10 cellular contexts compared by ENCODE assay signal in the genomic region with DNA sequence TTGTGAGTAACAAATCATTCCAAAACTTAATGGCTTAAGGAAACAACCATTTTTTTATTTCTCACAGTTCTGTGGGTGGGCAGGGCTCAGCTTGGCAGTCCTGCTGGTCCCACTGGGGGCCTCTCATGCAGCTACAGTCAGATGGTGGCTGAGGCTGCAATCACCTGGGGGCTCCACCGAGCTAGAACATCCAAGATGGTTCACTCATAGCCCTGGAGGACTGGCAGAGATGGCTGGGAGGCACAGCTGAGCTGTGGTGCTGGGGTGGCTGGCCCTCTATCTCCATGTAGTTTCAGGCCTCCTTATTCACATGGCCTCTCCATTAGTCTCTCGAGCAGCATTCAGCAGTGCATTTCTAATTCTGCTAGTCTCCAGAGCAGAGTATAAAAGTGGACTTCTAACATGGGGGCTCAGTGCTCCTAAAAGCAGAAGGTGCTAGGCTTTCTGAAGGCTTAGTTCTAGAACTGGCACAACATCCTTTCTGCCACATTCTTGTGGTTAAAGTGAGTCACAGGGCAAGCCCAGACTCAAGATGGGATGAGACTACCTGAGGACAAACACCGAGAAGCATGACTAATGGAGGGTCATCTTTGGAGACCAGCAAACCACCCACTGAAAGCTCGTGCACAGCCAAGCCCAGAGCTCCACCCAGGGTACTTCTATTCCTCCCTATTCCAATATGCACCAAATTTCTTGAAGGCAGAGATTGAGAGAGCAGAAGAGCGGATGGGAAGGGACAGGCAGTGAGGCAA. TPM values are rescaled to one million over a fixed set of nuclear protein-coding genes. Genes with fewer than 3 reads are reported as not detected.
DNase-seq lines count a peak whose midpoint lies in the region; ATAC-seq, FAIRE-seq and TF ChIP-seq lines count a peak whose summit lies in the region.
"Had no signal": no experiment of that assay in that cellular context is flagged by ENCODE, and none has a peak within 500 bp of the region (broad histone marks: within the 10 kb centered on the region; RNA-seq: fewer than 3 reads in every experiment).

No MANE protein-coding gene starts in this region.

- H4K20me1 ChIP-seq in DND-41 (ENCODE audit: insufficient read depth, low read length) (no peaks in the 10 kb centered on the region; the same call in 1 of the 2 replicates), HCT116 (ENCODE audit: insufficient read depth) (no peaks in the 10 kb centered on the region)

- intact Hi-C loops in HCT116 (cut with micrococcal nuclease), result no loop called here

- H3K27ac ChIP-seq in DND-41 (ENCODE audit: low read length) (no peak overlapping the region), HCT116 (ENCODE audit: low read depth, low read length) (peak overlapping the region; percentile 65)

- in situ Hi-C loops in HAP-1 (cut with MboI; ENCODE audit: low sequenced_read_pairs), result no loop called here

- H3K79me2 ChIP-seq in DND-41 (ENCODE audit: insufficient read depth, low read length) (no peaks in the 10 kb centered on the region), HCT116 (ENCODE audit: insufficient read depth, low read length) (no peaks in the 10 kb centered on the region)

- ATAC-seq in DND-41 (ENCODE audit: insufficient read depth, low read depth) (peak; percentile 35; the same call in 1 of the 3 replicates), HCT116 (peak; percentile 82)
- ATAC-seq: stimulated activated memory B cell treated with anti-CD40 and anti-IgM and Interleukin-4, amounts not matched to agents 10 μg/mL and 1 μg/mL and 100 μg/mL, for 72 hours had no signal

- RAD21 ChIA-PET in HCT116 (lab: Charles Lee; ENCODE audit: low non-redundant PET in 1 of 2, low total read pairs in 2 of 2, uncharacterized antibody in 2 of 2, unreplicated experiment in 2 of 2), result no interaction called here

- no peaks in the 10 kb centered on the region for H3K9me2 ChIP-seq in HCT116 (ENCODE audit: insufficient read depth)

- H3K4me2 ChIP-seq in DND-41 (ENCODE audit: insufficient read depth, low read length) (no peak overlapping the region), HCT116 (ENCODE audit: low read length) (peak overlapping the region; percentile 80)

- TF ChIP-seq POLR2A in HCT116 (IDR thresholded peaks at IDR 0.05; ENCODE audit: borderline replicate concordance, extremely low read depth, insufficient read depth, insufficient read length), result no peak

- H3K9me3 ChIP-seq in DND-41 (ENCODE audit: insufficient read depth, low read length, severe bottlenecking), result no peaks in the 10 kb centered on the region
- no peaks in the 10 kb centered on the region for H3K9me3 ChIP-seq in HCT116 (ENCODE audit: control insufficient read depth in 1 of 2, insufficient read depth in 1 of 2, low read depth in 1 of 2, low read length in 2 of 2)
- H3K9me3 ChIP-seq in HAP-1, result no peaks in the 10 kb centered on the region

- no peak overlapping the region for H3K4me3 ChIP-seq in DND-41 (ENCODE audit: low read depth in 1 of 2, low read length in 2 of 2)
- peak overlapping the region in 1 of 2 experiments; percentile 52; a peak in 2 of 4 replicates for H3K4me3 ChIP-seq in HCT116 (replicated peaks in 1 of 2; ENCODE audit: low read depth in 1 of 2, low read length in 2 of 2)
- no peak overlapping the region for H3K4me3 ChIP-seq in kidney epithelial cell (ENCODE audit: low read depth, low read length)
- H3K4me3 ChIP-seq in HAP-1, result no peak overlapping the region

- peaks cover 3% of the 10 kb centered on the region for H3K27me3 ChIP-seq in DND-41 (ENCODE audit: insufficient read depth, low read length, poor library complexity)
- no peaks in the 10 kb centered on the region for H3K27me3 ChIP-seq in HCT116 (ENCODE audit: insufficient read depth, low read length)
- H3K27me3 ChIP-seq in kidney epithelial cell (ENCODE audit: control insufficient read depth, insufficient read depth, low read length), result no peaks in the 10 kb centered on the region
- no peaks in the 10 kb centered on the region for H3K27me3 ChIP-seq in HAP-1 (ENCODE audit: low read depth)

- POLR2A ChIA-PET in HCT116 (lab: Charles Lee), result interaction anchor here (1.3 kb wide), 1 partner anchor 9 kb away, joined by 3 read pairs; no protein-coding TSS in a partner anchor

- FAIRE-seq in D721Med (lab: Jason Lieb, UNC), result no peak

- no peak for TF ChIP-seq CTCF in DND-41 (IDR thresholded peaks at IDR 0.05; ENCODE audit: borderline replicate concordance, extremely low read depth, low read length, poor library complexity, severe bottlenecking)
- TF ChIP-seq CTCF in HCT116 (IDR thresholded peaks at IDR 0.05 in 2 of 3, conservative IDR thresholded peaks at IDR 0.05 in 1 of 3; ENCODE audit: borderline replicate concordance in 1 of 3, insufficient read depth in 1 of 3, low read depth in 2 of 3, low read length in 2 of 3), result no peak
- no peak for TF ChIP-seq CTCF in kidney epithelial cell (IDR thresholded peaks at IDR 0.05; ENCODE audit: insufficient read depth, low read length, poor library complexity, severe bottlenecking)
- TF ChIP-seq CTCF in D721Med (IDR thresholded peaks at IDR 0.05; ENCODE audit: insufficient read depth, missing control alignments), result no peak

- no TSS peak for BruUV-seq in HCT116 (replicated peaks; lab: Mats Ljungman, UMichigan)

- H3K4me1 ChIP-seq in DND-41 (ENCODE audit: insufficient read depth, low read length), result no peaks in the 10 kb centered on the region
- peaks cover 41 to 75% of the 10 kb centered on the region in 2 experiments for H3K4me1 ChIP-seq in HCT116 (ENCODE audit: control insufficient read depth in 1 of 2, insufficient read depth in 2 of 2, low read length in 2 of 2)
- peaks cover 8% of the 10 kb centered on the region for H3K4me1 ChIP-seq in HAP-1

- TF ChIP-seq RAD21 in HCT116 (IDR thresholded peaks at IDR 0.05; ENCODE audit: low read depth), result no peak

- H3K36me3 ChIP-seq in DND-41 (ENCODE audit: insufficient read depth, low read length), result no peaks in the 10 kb centered on the region
- no peaks in the 10 kb centered on the region for H3K36me3 ChIP-seq in HCT116 (ENCODE audit: control insufficient read depth in 1 of 2, insufficient read depth in 2 of 2, low read length in 2 of 2)
- no peaks in the 10 kb centered on the region for H3K36me3 ChIP-seq in kidney epithelial cell (ENCODE audit: control insufficient read depth, insufficient read depth, low read length)
- H3K36me3 ChIP-seq in HAP-1 (replicated peaks), result no peaks in the 10 kb centered on the region

- DNase-seq in DND-41 (no peak), HCT116 (ENCODE audit: low read depth, low spot score) (peak; percentile 85), T1000 (lab: John Stamatoyannopoulos, UW) (peak; percentile 65), kidney epithelial cell (ENCODE audit: low read depth) (peak; percentile 91), HAP-1 (ENCODE audit: low spot score in 2 of 2) (no peak), inferior parietal cortex (ENCODE audit: extremely low spot score) (no peak), C1 segment of cervical spinal cord (lab: John Stamatoyannopoulos, UW) (no peak), D721Med (ENCODE audit: insufficient read length, low spot score) (no peak)
- DNase-seq: NCI-H1417 treated with DMSO at 0.1 percent for 48 hours had no signal

- H3K9ac ChIP-seq in DND-41 (ENCODE audit: low read depth, low read length) (no peak overlapping the region), HCT116 (ENCODE audit: low read length) (peak overlapping the region; percentile 19; the same call in 1 of the 2 replicates)

- H2AFZ ChIP-seq in DND-41 (ENCODE audit: low read depth, low read length) (no peak overlapping the region), HCT116 (ENCODE audit: low read depth, low read length, poor library complexity, severe bottlenecking) (no peak overlapping the region)

- CTCF ChIA-PET in HCT116 (lab: Charles Lee), result interaction anchor here (0.9 to 3.0 kb wide), 4 partner anchors 15 to 104 kb away, joined by 3 to 10 read pairs (median 3); a partner anchor contains a TSS

TF ChIP-seq in HCT116, 20 proteins besides CTCF, POLR2A, EP300 and RAD21 (continues in another document):
- TF ChIP-seq, protein P1, sequence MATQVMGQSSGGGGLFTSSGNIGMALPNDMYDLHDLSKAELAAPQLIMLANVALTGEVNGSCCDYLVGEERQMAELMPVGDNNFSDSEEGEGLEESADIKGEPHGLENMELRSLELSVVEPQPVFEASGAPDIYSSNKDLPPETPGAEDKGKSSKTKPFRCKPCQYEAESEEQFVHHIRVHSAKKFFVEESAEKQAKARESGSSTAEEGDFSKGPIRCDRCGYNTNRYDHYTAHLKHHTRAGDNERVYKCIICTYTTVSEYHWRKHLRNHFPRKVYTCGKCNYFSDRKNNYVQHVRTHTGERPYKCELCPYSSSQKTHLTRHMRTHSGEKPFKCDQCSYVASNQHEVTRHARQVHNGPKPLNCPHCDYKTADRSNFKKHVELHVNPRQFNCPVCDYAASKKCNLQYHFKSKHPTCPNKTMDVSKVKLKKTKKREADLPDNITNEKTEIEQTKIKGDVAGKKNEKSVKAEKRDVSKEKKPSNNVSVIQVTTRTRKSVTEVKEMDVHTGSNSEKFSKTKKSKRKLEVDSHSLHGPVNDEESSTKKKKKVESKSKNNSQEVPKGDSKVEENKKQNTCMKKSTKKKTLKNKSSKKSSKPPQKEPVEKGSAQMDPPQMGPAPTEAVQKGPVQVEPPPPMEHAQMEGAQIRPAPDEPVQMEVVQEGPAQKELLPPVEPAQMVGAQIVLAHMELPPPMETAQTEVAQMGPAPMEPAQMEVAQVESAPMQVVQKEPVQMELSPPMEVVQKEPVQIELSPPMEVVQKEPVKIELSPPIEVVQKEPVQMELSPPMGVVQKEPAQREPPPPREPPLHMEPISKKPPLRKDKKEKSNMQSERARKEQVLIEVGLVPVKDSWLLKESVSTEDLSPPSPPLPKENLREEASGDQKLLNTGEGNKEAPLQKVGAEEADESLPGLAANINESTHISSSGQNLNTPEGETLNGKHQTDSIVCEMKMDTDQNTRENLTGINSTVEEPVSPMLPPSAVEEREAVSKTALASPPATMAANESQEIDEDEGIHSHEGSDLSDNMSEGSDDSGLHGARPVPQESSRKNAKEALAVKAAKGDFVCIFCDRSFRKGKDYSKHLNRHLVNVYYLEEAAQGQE (IDR thresholded peaks at IDR 0.05; ENCODE audit: low read depth), result no peak
- peak; percentile 60 for TF ChIP-seq YY1 (IDR thresholded peaks at IDR 0.05; ENCODE audit: extremely low read depth, insufficient replicate concordance, low read depth, low read length)
- TF ChIP-seq, protein P2, sequence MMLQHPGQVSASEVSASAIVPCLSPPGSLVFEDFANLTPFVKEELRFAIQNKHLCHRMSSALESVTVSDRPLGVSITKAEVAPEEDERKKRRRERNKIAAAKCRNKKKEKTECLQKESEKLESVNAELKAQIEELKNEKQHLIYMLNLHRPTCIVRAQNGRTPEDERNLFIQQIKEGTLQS (IDR thresholded peaks at IDR 0.05), result no peak

RNA-seq across cellular contexts. Expression of a gene that starts 6.3 kb away (rescaled TPM):
- total RNA-seq in HCT116 (2021; ENCODE audit: unreplicated experiment), result not detected
- polyA plus RNA-seq in HCT116 (2012), result not detected in 2 replicates
- total RNA-seq in kidney epithelial cell, result not detected in 2 replicates

RNA-seq across cellular contexts. Expression of a gene that starts 29.5 kb away (rescaled TPM):
- total RNA-seq in HCT116 (2021; ENCODE audit: unreplicated experiment) (1.3 TPM), kidney epithelial cell (2.0 and 2.1 TPM in 2 replicates)
- 0.29 and 0.39 TPM in 2 replicates for polyA plus RNA-seq in HCT116 (2012)

Comparison
In these comparisons a context has a peak if more than half of its experiments do, and no peak if none do; other contexts are left out.
1. DNase-seq: peak in HCT116 (single experiment), T1000 (single experiment) and kidney epithelial cell (single experiment); none in DND-41 (single experiment), HAP-1 (0 of 2), inferior parietal cortex (single experiment), C1 segment of cervical spinal cord (0 of 14) and D721Med (single experiment).